ENCODE assay signal across 1 cellular context in genomic region chr1:153977250-153978240, GRCh38.
TF ChIP-seq lines count a peak whose summit lies in the region.

Gene JTB, minus strand, starts transcription at chr1:153977674. Its CDS starts 422 bp downstream, at chr1:153977252.

TF ChIP-seq in HepG2, 621 proteins besides CTCF, POLR2A, EP300 and RAD21 (continued from another document):
- TF ChIP-seq ZNF280B (CRISPR knock-in tag; IDR thresholded peaks at IDR 0.05; ENCODE audit: borderline replicate concordance) (peak; percentile 30; the same call in 1 of the 2 replicates), GABPB1 (CRISPR knock-in tag; IDR thresholded peaks at IDR 0.05) (peak; percentile 86), ZBTB1 (CRISPR knock-in tag; IDR thresholded peaks at IDR 0.05; ENCODE audit: borderline replicate concordance) (peak; percentile 45; the same call in 1 of the 2 replicates), GMEB2 (CRISPR knock-in tag; IDR thresholded peaks at IDR 0.05; ENCODE audit: low read depth) (peak; percentile 47; the same call in 1 of the 2 replicates), SNAPC4 (CRISPR knock-in tag; IDR thresholded peaks at IDR 0.05) (0 out of 2 replicates have a peak, but pooled peaks have one; percentile 33), ZNF235 (CRISPR knock-in tag; IDR thresholded peaks at IDR 0.05; ENCODE audit: borderline replicate concordance) (peak; percentile 94; the same call in 1 of the 2 replicates), CREM (IDR thresholded peaks at IDR 0.05) (peak; percentile 81), CREM (CRISPR knock-in tag; IDR thresholded peaks at IDR 0.05) (no peak), NCOA1 (CRISPR knock-in tag; IDR thresholded peaks at IDR 0.05) (no peak), ZNF18 (CRISPR knock-in tag; IDR thresholded peaks at IDR 0.05; ENCODE audit: insufficient replicate concordance) (peak; percentile 52), THAP11 (CRISPR knock-in tag; IDR thresholded peaks at IDR 0.05) (peak; percentile 99), GABPA (IDR thresholded peaks at IDR 0.05; ENCODE audit: low read depth, low read length) (no peak), GABPA (CRISPR knock-in tag; IDR thresholded peaks at IDR 0.05; ENCODE audit: low read depth) (peak; percentile 75), FOXO4 (CRISPR knock-in tag; conservative IDR thresholded peaks at IDR 0.05) (no peak), SETDB1 (CRISPR knock-in tag; IDR thresholded peaks at IDR 0.05; ENCODE audit: borderline replicate concordance) (no peak), MZF1 (CRISPR knock-in tag; IDR thresholded peaks at IDR 0.05; ENCODE audit: borderline replicate concordance) (0 out of 2 replicates have a peak, but pooled peaks have one; percentile 56), ARID2 (CRISPR knock-in tag; IDR thresholded peaks at IDR 0.05; ENCODE audit: borderline replicate concordance) (peak; percentile 78; the same call in 1 of the 2 replicates), HMGA1 (CRISPR knock-in tag; conservative IDR thresholded peaks at IDR 0.05) (0 out of 2 replicates have a peak, but pooled peaks have one; percentile 91), ZNF367 (CRISPR knock-in tag; IDR thresholded peaks at IDR 0.05; ENCODE audit: borderline replicate concordance) (no peak; the same call in 1 of the 2 replicates), GLMP (CRISPR knock-in tag; IDR thresholded peaks at IDR 0.05; ENCODE audit: borderline replicate concordance) (no peak), FOXA3 (CRISPR knock-in tag; IDR thresholded peaks at IDR 0.05) (peak; percentile 31; the same call in 1 of the 2 replicates), ZSCAN12 (CRISPR knock-in tag; IDR thresholded peaks at IDR 0.05) (no peak; the same call in 1 of the 2 replicates), DR1 (CRISPR knock-in tag; IDR thresholded peaks at IDR 0.05) (peak; percentile 60; the same call in 1 of the 2 replicates), GLI4 (CRISPR knock-in tag; IDR thresholded peaks at IDR 0.05; ENCODE audit: borderline replicate concordance) (peak; percentile 86; the same call in 1 of the 2 replicates), EEA1 (CRISPR knock-in tag; IDR thresholded peaks at IDR 0.05; ENCODE audit: borderline replicate concordance) (0 out of 2 replicates have a peak, but pooled peaks have one; percentile 17), BATF2 (CRISPR knock-in tag; IDR thresholded peaks at IDR 0.05) (peak; percentile 73; the same call in 1 of the 2 replicates), ZNF230 (CRISPR knock-in tag; IDR thresholded peaks at IDR 0.05) (peak; percentile 58; the same call in 1 of the 2 replicates), IRF2 (CRISPR knock-in tag; IDR thresholded peaks at IDR 0.05) (peak; percentile 79), HDAC2 (CRISPR knock-in tag; IDR thresholded peaks at IDR 0.05) (peak; percentile 77), IRX3 (CRISPR knock-in tag; IDR thresholded peaks at IDR 0.05; ENCODE audit: borderline replicate concordance, low read depth) (0 out of 2 replicates have a peak, but pooled peaks have one; percentile 77), ZNF274 (CRISPR knock-in tag; IDR thresholded peaks at IDR 0.05) (peak; percentile 56; the same call in 1 of the 2 replicates), ZNF784 (CRISPR knock-in tag; IDR thresholded peaks at IDR 0.05; ENCODE audit: borderline replicate concordance) (no peak; the same call in 1 of the 2 replicates), ZNF362 (CRISPR knock-in tag; IDR thresholded peaks at IDR 0.05; ENCODE audit: borderline replicate concordance) (0 out of 2 replicates have a peak, but pooled peaks have one; percentile 12), NPAS2 (CRISPR knock-in tag; IDR thresholded peaks at IDR 0.05; ENCODE audit: borderline replicate concordance) (no peak), KLF12 (CRISPR knock-in tag; IDR thresholded peaks at IDR 0.05; ENCODE audit: borderline replicate concordance) (no peak), ZNF703 (CRISPR knock-in tag; IDR thresholded peaks at IDR 0.05; ENCODE audit: borderline replicate concordance) (peak; percentile 24; the same call in 1 of the 2 replicates), BRD4 (CRISPR knock-in tag; IDR thresholded peaks at IDR 0.05) (0 out of 2 replicates have a peak, but pooled peaks have one; percentile 42), KLF15 (CRISPR knock-in tag; IDR thresholded peaks at IDR 0.05; ENCODE audit: borderline replicate concordance) (no peak), ZNF598 (CRISPR knock-in tag; IDR thresholded peaks at IDR 0.05; ENCODE audit: borderline replicate concordance) (peak; percentile 48; the same call in 1 of the 2 replicates), ZNF580 (CRISPR knock-in tag; IDR thresholded peaks at IDR 0.05; ENCODE audit: borderline replicate concordance, low read depth) (peak; percentile 66; the same call in 1 of the 2 replicates), ZNF792 (CRISPR knock-in tag; IDR thresholded peaks at IDR 0.05) (no peak; the same call in 1 of the 2 replicates)
